ENCODE assay signal across 17 cellular contexts in genomic region chr12:19323768-19324167, GRCh38.
DNase-seq lines count a peak whose midpoint lies in the region; ATAC-seq lines count a peak whose summit lies in the region.
"Had no signal": no experiment of that assay in that cellular context is flagged by ENCODE, and none has a peak within 500 bp of the region (broad histone marks: within the 10 kb centered on the region; RNA-seq: fewer than 3 reads in every experiment).

No MANE protein-coding gene starts in this region.

- 24 to 32% methylated on average over 2 of the region's 2 CpGs for WGBS in aorta, 2 donors

- peak; percentile 62 for ATAC-seq in left colon
- no peak for ATAC-seq in aorta (ENCODE audit: low FRiP score)
- ATAC-seq in Right ventricle myocardium superior (ENCODE audit: poor library complexity), result no peak
- ATAC-seq in HG02840 (IDR thresholded peaks at IDR 0.05; ENCODE audit: low FRiP score, unreplicated experiment), result no peak

- no peaks in the 10 kb centered on the region for H3K9me3 ChIP-seq in aorta (ENCODE audit: control insufficient read depth, low read length)

- no peak overlapping the region for H3K4me3 ChIP-seq in aorta (ENCODE audit: low read length in 2 of 2)
- H3K4me3 ChIP-seq: HAP-1, PC-9 had no signal

- no peaks in the 10 kb centered on the region for H3K4me1 ChIP-seq in aorta (ENCODE audit: control insufficient read depth in 1 of 2, insufficient read depth in 2 of 2, low read length in 2 of 2)
- H3K4me1 ChIP-seq: HAP-1 had no signal

- intact Hi-C loops in left colon (cut with DNase I, micrococcal nuclease) (no loop called here), aorta (cut with DNase I) (no loop called here), Right ventricle myocardium superior (cut with DNase I) (no loop called here)

- H3K36me3 ChIP-seq in aorta (ENCODE audit: control insufficient read depth in 1 of 2, insufficient read depth in 2 of 2, low read length in 1 of 2), result peaks cover 0 to 1% of the 10 kb centered on the region in 2 donors

- no peaks in the 10 kb centered on the region for H3K27me3 ChIP-seq in aorta (ENCODE audit: control insufficient read depth in 1 of 2, insufficient read depth in 2 of 2, low read length in 1 of 2)

- H3K27ac ChIP-seq in aorta (ENCODE audit: low read depth in 1 of 2, low read length in 2 of 2), result no peak overlapping the region
- H3K27ac ChIP-seq: PC-9, RWPE1 had no signal

- peak; percentile 56 for DNase-seq in EH (ENCODE audit: low read depth)
- DNase-seq in LoVo (ENCODE audit: low spot score), result peak; percentile 55
- DNase-seq in left colon, result no peak
- no peak for DNase-seq in aorta
- DNase-seq in SKM-1 treated with dmso at 0.1 percent for 144 hours (lab: John Stamatoyannopoulos, UW; ENCODE audit: unreplicated experiment), result no peak
- no peak for DNase-seq in Right ventricle myocardium superior
- DNase-seq: ACHN; CD4-positive, alpha-beta memory T cell; Kasumi-1; NCI-H1105 treated with DMSO at 0.1 percent for 48 hours; NCI-H1694 treated with DMSO at 0.1 percent for 48 hours; NCI-H345; NCI-H524 treated with DMSO at 0.1 percent for 48 hours; PC-9 had no signal

Comparison
In these comparisons a context has a peak if more than half of its experiments do, and no peak if none do; other contexts are left out.
1. DNase-seq: peak in EH (single experiment) and LoVo (single experiment); none in left colon (0 of 2), aorta (0 of 2), SKM-1 treated with dmso at 0.1 percent for 144 hours (single experiment) and Right ventricle myocardium superior (single experiment).